1 cellular context compared by ENCODE assay signal in the genomic region with DNA sequence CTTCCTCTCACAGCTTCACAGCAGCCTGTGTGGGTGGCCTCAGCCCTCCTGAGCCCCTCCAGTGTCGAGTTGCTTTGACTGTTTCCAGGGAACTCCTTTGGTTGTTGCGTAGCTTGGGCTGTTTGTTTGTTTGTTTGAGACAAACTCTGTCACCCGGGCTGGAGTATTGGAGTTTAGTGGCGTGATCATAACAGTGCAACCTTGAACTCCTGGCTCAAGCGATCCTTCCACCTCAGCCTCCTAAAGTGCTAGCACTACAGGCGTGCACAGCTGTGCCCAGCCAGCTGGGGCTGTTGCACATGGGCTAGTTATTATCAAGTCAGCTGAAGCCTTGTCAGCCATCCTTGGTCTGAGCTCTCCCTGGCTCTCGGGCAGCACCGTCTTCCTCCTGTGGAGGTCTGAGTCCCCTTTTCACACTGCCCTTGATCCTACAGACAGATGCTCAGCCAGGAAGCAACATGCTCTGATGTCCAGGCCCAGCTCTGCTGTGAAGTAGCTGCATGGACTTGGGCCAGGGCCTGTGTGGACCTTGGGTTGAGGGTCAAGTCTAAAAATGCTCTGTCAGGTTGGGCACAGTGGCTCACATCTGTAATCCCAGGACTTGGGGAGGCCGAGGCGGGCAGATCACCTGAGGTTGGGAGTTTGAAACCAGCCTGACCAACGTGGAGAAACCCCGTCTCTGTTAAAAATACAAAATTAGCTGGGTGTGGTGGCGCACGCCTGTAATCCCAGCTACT.
TF ChIP-seq lines count a peak whose summit lies in the region.

No MANE protein-coding gene starts in this region.

TF ChIP-seq in HEK293, 187 proteins besides CTCF, POLR2A, EP300 and RAD21:
- TF ChIP-seq, protein P1, sequence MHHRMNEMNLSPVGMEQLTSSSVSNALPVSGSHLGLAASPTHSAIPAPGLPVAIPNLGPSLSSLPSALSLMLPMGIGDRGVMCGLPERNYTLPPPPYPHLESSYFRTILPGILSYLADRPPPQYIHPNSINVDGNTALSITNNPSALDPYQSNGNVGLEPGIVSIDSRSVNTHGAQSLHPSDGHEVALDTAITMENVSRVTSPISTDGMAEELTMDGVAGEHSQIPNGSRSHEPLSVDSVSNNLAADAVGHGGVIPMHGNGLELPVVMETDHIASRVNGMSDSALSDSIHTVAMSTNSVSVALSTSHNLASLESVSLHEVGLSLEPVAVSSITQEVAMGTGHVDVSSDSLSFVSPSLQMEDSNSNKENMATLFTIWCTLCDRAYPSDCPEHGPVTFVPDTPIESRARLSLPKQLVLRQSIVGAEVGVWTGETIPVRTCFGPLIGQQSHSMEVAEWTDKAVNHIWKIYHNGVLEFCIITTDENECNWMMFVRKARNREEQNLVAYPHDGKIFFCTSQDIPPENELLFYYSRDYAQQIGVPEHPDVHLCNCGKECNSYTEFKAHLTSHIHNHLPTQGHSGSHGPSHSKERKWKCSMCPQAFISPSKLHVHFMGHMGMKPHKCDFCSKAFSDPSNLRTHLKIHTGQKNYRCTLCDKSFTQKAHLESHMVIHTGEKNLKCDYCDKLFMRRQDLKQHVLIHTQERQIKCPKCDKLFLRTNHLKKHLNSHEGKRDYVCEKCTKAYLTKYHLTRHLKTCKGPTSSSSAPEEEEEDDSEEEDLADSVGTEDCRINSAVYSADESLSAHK (tag by site-specific recombination; IDR thresholded peaks at IDR 0.05), result peak; percentile 43; the same call in 1 of the 2 replicates
- no peak for TF ChIP-seq ZIC2 (tag by site-specific recombination; IDR thresholded peaks at IDR 0.05)
TF ChIP-seq in HEK293: peak in this region for 1.
